Comparison of ENCODE assay signal across 23 cellular contexts in the genomic region with DNA sequence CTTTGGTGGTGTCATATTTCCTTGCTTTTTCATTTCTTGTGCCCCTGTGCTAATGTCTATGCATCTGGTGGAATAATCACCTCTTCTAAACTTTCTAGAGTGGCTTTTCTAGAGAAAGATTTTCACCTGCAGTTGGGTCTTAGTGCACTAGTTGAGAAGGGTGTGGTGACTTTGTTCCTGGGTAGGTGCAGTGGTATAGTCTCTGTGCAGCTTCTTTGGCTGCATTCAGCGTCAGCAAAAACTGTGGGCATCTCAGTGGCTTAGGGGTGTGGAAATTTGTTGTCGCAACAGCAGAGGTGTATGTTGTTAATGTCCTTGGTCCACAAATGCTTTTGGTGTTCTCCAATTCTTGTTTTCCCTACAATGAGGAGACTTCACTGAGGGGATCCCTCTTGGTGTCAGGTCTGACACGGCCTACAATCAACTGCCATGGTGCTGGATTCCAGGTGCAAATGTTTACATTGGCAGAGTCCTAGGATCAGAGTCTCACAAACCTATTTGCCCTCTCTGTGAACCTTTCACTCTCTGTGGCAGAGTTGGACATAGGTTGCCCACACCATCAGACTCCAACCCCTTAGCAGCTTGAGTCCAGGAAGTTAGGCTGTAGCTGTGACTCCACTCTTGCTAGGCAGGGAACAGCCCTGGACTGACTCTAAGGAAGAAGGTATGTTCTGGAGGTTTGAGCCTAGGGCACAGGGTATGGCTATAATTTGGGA. TPM values are rescaled to one million over a fixed set of nuclear protein-coding genes. Genes with fewer than 3 reads are reported as not detected.
A peak's percentile ranks its signal among the peaks of the same experiment; 100 is the strongest.
DNase-seq lines count a peak whose midpoint lies in the region; ATAC-seq and TF ChIP-seq lines count a peak whose summit lies in the region.
"Had no signal": no experiment of that assay in that cellular context is flagged by ENCODE, and none has a peak within 500 bp of the region (broad histone marks: within the 10 kb centered on the region; RNA-seq: fewer than 3 reads in every experiment).

No MANE protein-coding gene starts in this region.

- no peak overlapping the region for H3K27ac ChIP-seq in IMR-90 (ENCODE audit: insufficient read depth, low read length)
- H3K27ac ChIP-seq in PC-9 = no peak overlapping the region
- peak overlapping the region in 2 of 4 donors; percentile 13 to 43 for H3K27ac ChIP-seq in transverse colon
- H3K27ac ChIP-seq in caudate nucleus (ENCODE audit: low read depth, low read length) = no peak overlapping the region
- H3K27ac ChIP-seq: BLaER1 treated with 17β-estradiol and CSF1 and Interleukin-3, amounts not matched to agents 10 nM and 100 nM; SJSA1 had no signal

- no peak overlapping the region for H2BK15ac ChIP-seq in IMR-90 (ENCODE audit: low read depth, low read length)

- no peak overlapping the region for H2BK120ac ChIP-seq in IMR-90 (ENCODE audit: low read depth, low read length)

- H2AFZ ChIP-seq in IMR-90 (replicated peaks; ENCODE audit: low read length, poor library complexity) (no peak overlapping the region), PC-9 (0 out of 2 replicates have a peak overlapping the region, but pooled peaks have one; percentile 7)

- 0 out of 2 replicates have a peak overlapping the region, but pooled peaks have one; percentile 26 for H2AK5ac ChIP-seq in IMR-90 (ENCODE audit: low read depth, low read length)

- peaks cover 15% of the 10 kb centered on the region for H3F3A ChIP-seq in PC-9 (ENCODE audit: insufficient read depth, low read depth)

- H3K4me3 ChIP-seq in IMR-90 (ENCODE audit: insufficient read depth, low read depth, low read length) (no peak overlapping the region), PC-9 (no peak overlapping the region), transverse colon (no peak overlapping the region)
- H3K4me3 ChIP-seq: BLaER1 treated with 17β-estradiol and CSF1 and Interleukin-3, amounts not matched to agents 10 nM and 100 nM; MG63; SJSA1 had no signal

- H3K9me2 ChIP-seq in PC-9 (ENCODE audit: insufficient read depth) = peaks cover 3% of the 10 kb centered on the region; the same call in 1 of the 2 replicates

- no peak overlapping the region for H2BK20ac ChIP-seq in IMR-90 (ENCODE audit: low read depth, low read length)

- H3K14ac ChIP-seq in IMR-90 (replicated peaks; ENCODE audit: low read depth, low read length) = no peak overlapping the region

- dilution Hi-C loops in IMR-90 (cut with HindIII; ENCODE audit: low sequenced_read_pairs, unreplicated experiment) = no loop called here

- H3K79me1 ChIP-seq in IMR-90 (ENCODE audit: low read depth in 1 of 2, low read length in 2 of 2) = no peaks in the 10 kb centered on the region

- TF ChIP-seq EP300 in transverse colon (IDR thresholded peaks at IDR 0.05; ENCODE audit: low read depth) = no peak

- H4K8ac ChIP-seq in IMR-90 (ENCODE audit: low read depth in 2 of 2, low read length in 2 of 2) = no peak overlapping the region

- DNase-seq in IMR-90 = no peak
- DNase-seq in PC-9 = no peak
- peak; percentile 8 to 39 for DNase-seq in left colon
- DNase-seq in transverse colon = peak; percentile 10
- DNase-seq in DMS153 treated with DMSO at 0.1 percent for 48 hours (lab: John Stamatoyannopoulos, UW; ENCODE audit: unreplicated experiment) = no peak
- no peak for DNase-seq in NCI-H345 (lab: John Stamatoyannopoulos, UW)
- no peak for DNase-seq in caudate nucleus (lab: John Stamatoyannopoulos, UW)
- DNase-seq: CD8-positive, alpha-beta memory T cell; DMS79 treated with DMSO at 0.1 percent for 48 hours; H7; HFFc6; Karpas-422; MG63; NCI-H1048; NCI-H1436 treated with DMSO at 0.1 percent for 48 hours; NCI-H2171 treated with DMSO at 0.1 percent for 48 hours; NCI-H748 treated with DMSO at 0.1 percent for 48 hours; PC-3 had no signal

- intact Hi-C loops in IMR-90 (cut with micrococcal nuclease) (no loop called here), PC-9 (cut with micrococcal nuclease; ENCODE audit: unreplicated experiment) (no loop called here), left colon (cut with DNase I, micrococcal nuclease) (no loop called here), transverse colon (cut with DNase I; ENCODE audit: low total_unique reads) (no loop called here)

- H3K9me1 ChIP-seq in IMR-90 (ENCODE audit: insufficient read depth, low read length) = no peaks in the 10 kb centered on the region

- BruUV-seq in IMR-90 (replicated peaks; lab: Mats Ljungman, UMichigan) (no TSS peak), PC-9 (replicated peaks; lab: Mats Ljungman, UMichigan) (no TSS peak)

- TF ChIP-seq CTCF in IMR-90 (conservative IDR thresholded peaks at IDR 0.05; ENCODE audit: low read depth, low read length) (no peak), PC-9 (conservative IDR thresholded peaks at IDR 0.05) (no peak), transverse colon (IDR thresholded peaks at IDR 0.05) (no peak)

- H3K4me1 ChIP-seq in IMR-90 (ENCODE audit: control insufficient read depth, insufficient read depth, low read length) (peaks cover 3% of the 10 kb centered on the region; the same call in 1 of the 2 replicates), PC-9 (replicated peaks; ENCODE audit: insufficient read depth) (peaks cover 14% of the 10 kb centered on the region), transverse colon (peaks cover 0 to 7% (median 2%) of the 10 kb centered on the region in 4 donors)
- H3K4me1 ChIP-seq: BLaER1 treated with 17β-estradiol and CSF1 and Interleukin-3, amounts not matched to agents 10 nM and 100 nM; SJSA1 had no signal

- H3K4me2 ChIP-seq in IMR-90 (ENCODE audit: low read depth, low read length) (no peak overlapping the region), PC-9 (no peak overlapping the region)
- H3K4me2 ChIP-seq: BLaER1 treated with 17β-estradiol and CSF1 and Interleukin-3, amounts not matched to agents 10 nM and 100 nM had no signal

- H4K20me1 ChIP-seq in IMR-90 (ENCODE audit: insufficient read depth, low read length) = no peaks in the 10 kb centered on the region
- no peaks in the 10 kb centered on the region for H4K20me1 ChIP-seq in PC-9 (ENCODE audit: insufficient read depth)
- H4K20me1 ChIP-seq: BLaER1 treated with 17β-estradiol and CSF1 and Interleukin-3, amounts not matched to agents 10 nM and 100 nM had no signal

- no peaks in the 10 kb centered on the region for H3K36me3 ChIP-seq in IMR-90 (ENCODE audit: control insufficient read depth, insufficient read depth, low read length)
- H3K36me3 ChIP-seq in PC-9 (ENCODE audit: low read depth) = no peaks in the 10 kb centered on the region
- H3K36me3 ChIP-seq in transverse colon = no peaks in the 10 kb centered on the region
- H3K36me3 ChIP-seq: BLaER1 treated with 17β-estradiol and CSF1 and Interleukin-3, amounts not matched to agents 10 nM and 100 nM; MG63; SJSA1 had no signal

- no peak overlapping the region for H3K23ac ChIP-seq in IMR-90 (ENCODE audit: low read depth, low read length)

- TF ChIP-seq POLR2A in IMR-90 (IDR thresholded peaks at IDR 0.05; ENCODE audit: low read depth, low read length) (no peak), transverse colon (IDR thresholded peaks at IDR 0.05) (no peak)

- no peak overlapping the region for H2BK5ac ChIP-seq in IMR-90 (ENCODE audit: low read depth, low read length, poor library complexity, severe bottlenecking)

- H4K5ac ChIP-seq in IMR-90 (ENCODE audit: low read depth, low read length) = no peak overlapping the region

- no peak overlapping the region for H3K9ac ChIP-seq in IMR-90 (ENCODE audit: low read depth, low read length)
- H3K9ac ChIP-seq: BLaER1 treated with 17β-estradiol and CSF1 and Interleukin-3, amounts not matched to agents 10 nM and 100 nM had no signal

- no peak overlapping the region for H2AK9ac ChIP-seq in IMR-90 (replicated peaks; ENCODE audit: low read depth, low read length, poor library complexity)

- H3K27me3 ChIP-seq in IMR-90 (ENCODE audit: control insufficient read depth, insufficient read depth, low read length) (no peaks in the 10 kb centered on the region), PC-9 (ENCODE audit: insufficient read depth, low read depth) (no peaks in the 10 kb centered on the region), transverse colon (no peaks in the 10 kb centered on the region)
- H3K27me3 ChIP-seq: BLaER1 treated with 17β-estradiol and CSF1 and Interleukin-3, amounts not matched to agents 10 nM and 100 nM; MG63; SJSA1 had no signal

- H3K4ac ChIP-seq in IMR-90 (ENCODE audit: low read depth, low read length) = no peak overlapping the region

- POLR2A ChIA-PET in IMR-90 (lab: Charles Lee; ENCODE audit: unreplicated experiment) = no interaction called here
- POLR2A ChIA-PET in PC-9 (lab: Charles Lee; ENCODE audit: unreplicated experiment) = no interaction called here

- H3K56ac ChIP-seq in IMR-90 (ENCODE audit: extremely low read depth, insufficient read depth, low read length) = no peak overlapping the region

- H3K9me3 ChIP-seq in IMR-90 (ENCODE audit: control insufficient read depth, insufficient read depth, low read length) = no peaks in the 10 kb centered on the region; the same call in 1 of the 2 replicates
- 0 out of 2 replicates have a peak, but pooled peaks cover 8% of the 10 kb centered on the region for H3K9me3 ChIP-seq in PC-9 (ENCODE audit: insufficient read depth, low read depth)
- peaks cover 6 to 7% of the 10 kb centered on the region in 2 donors for H3K9me3 ChIP-seq in transverse colon
- H3K9me3 ChIP-seq: SJSA1 had no signal

- no CpG with 5 or more reads among the region's 3 CpGs for WGBS in IMR-90 (ENCODE audit: extremely low coverage in 2 of 2, insufficient read length in 1 of 2), 2 experiments
- 55% methylated on average over 3 of the region's 3 CpGs; no CpG with 5 or more reads in 1 of the 2 donors for WGBS in transverse colon (ENCODE audit: low coverage in 1 of 2), 2 donors

- in situ Hi-C loops in IMR-90 (cut with MboI; ENCODE audit: low sequenced_read_pairs) (no loop called here), transverse colon (cut with MboI; ENCODE audit: low pct_ligation_motif_present in 1 of 4, low pct_unique_long_range_greater_than_20kb in 1 of 4, low sequenced_read_pairs in 3 of 4) (no loop called here)

- no peaks in the 10 kb centered on the region for H3K79me2 ChIP-seq in PC-9 (ENCODE audit: low read depth)

- ATAC-seq in IMR-90 (ENCODE audit: low read depth) (no peak), left colon (peak; percentile 97)
- ATAC-seq: PC-3 had no signal

- no peak for TF ChIP-seq RAD21 in IMR-90 (IDR thresholded peaks at IDR 0.05; ENCODE audit: low read length)

- H4K91ac ChIP-seq in IMR-90 (ENCODE audit: insufficient read depth, low read depth, low read length) = no peak overlapping the region

- CTCF ChIA-PET in IMR-90 (lab: Yijun Ruan, JAX) (no interaction called here), PC-9 (lab: Charles Lee) (no interaction called here)

- H3K18ac ChIP-seq in IMR-90 (ENCODE audit: low read depth, low read length) = no peak overlapping the region

TF ChIP-seq in IMR-90, 13 proteins besides CTCF, POLR2A, EP300 and RAD21 (continues in another document):
- no peak for TF ChIP-seq CEBPB (IDR thresholded peaks at IDR 0.05; ENCODE audit: low read depth, low read length)

RNA-seq across cellular contexts. Expression of gene GDPD4, which starts 48.8 kb away (rescaled TPM):
- total RNA-seq in IMR-90 (2012; rRNA removed) = not detected in 2 replicates
- polyA plus RNA-seq in IMR-90 (2012; rRNA removed) = not detected in 2 replicates
- polyA plus RNA-seq in IMR-90 (2012; cell fraction: cytosol; rRNA removed) = not detected in 2 replicates
- polyA plus RNA-seq in IMR-90 (2012; cell fraction: nucleus; rRNA removed; ENCODE audit: low replicate concordance) = 0.17 and 0.42 TPM in 2 replicates
- not detected in 2 replicates for total RNA-seq in PC-9 (2021)
- not detected for total RNA-seq in left colon
- total RNA-seq in transverse colon = not detected
- total RNA-seq: CD8-positive, alpha-beta memory T cell; H7; HFFc6; HT1080; NCI-H460; PC-3; SJSA1 had no signal
- polyA plus RNA-seq: CD8-positive, alpha-beta memory T cell; IgD-negative memory B cell had no signal

Comparison
In these comparisons a context has a peak if more than half of its experiments do, and no peak if none do; other contexts are left out.
1. DNase-seq: peak in left colon (2 of 2) and transverse colon (single experiment); none in IMR-90 (single experiment), PC-9 (0 of 2), DMS153 treated with DMSO at 0.1 percent for 48 hours (single experiment), NCI-H345 (single experiment) and caudate nucleus (0 of 61).